Comparison of ENCODE assay signal across 9 cellular contexts in genomic region chr15:66851226-66852063, GRCh38.
A peak's percentile ranks its signal among the peaks of the same experiment; 100 is the strongest.
DNase-seq lines count a peak whose midpoint lies in the region; ATAC-seq, FAIRE-seq and TF ChIP-seq lines count a peak whose summit lies in the region.
"Had no signal": no experiment of that assay in that cellular context is flagged by ENCODE, and none has a peak within 500 bp of the region (broad histone marks: within the 10 kb centered on the region; RNA-seq: fewer than 3 reads in every experiment).

No MANE protein-coding gene starts in this region.

- H3K36me3 Mint-ChIP-seq in Calu3 (ENCODE audit: insufficient read depth, unreplicated experiment) (peaks cover 3% of the 10 kb centered on the region), activated B cell treated with CpG ODN at 0.5 μM for 24 hours (ENCODE audit: low read depth) (no peaks in the 10 kb centered on the region)

- H3K4me3 ChIP-seq in bronchial epithelial cell (ENCODE audit: low read depth, low read length), result no peak overlapping the region

- BruUV-seq in Calu3 (replicated peaks; lab: Mats Ljungman, UMichigan), result no TSS peak

- no peaks in the 10 kb centered on the region for H3K9me3 Mint-ChIP-seq in Calu3 (ENCODE audit: low read depth, unreplicated experiment)
- no peaks in the 10 kb centered on the region for H3K9me3 Mint-ChIP-seq in activated B cell treated with CpG ODN at 0.5 μM for 24 hours

- CTCF ChIA-PET in Calu3 (lab: Charles Lee), result interaction anchor here (0.5 to 4.4 kb wide), 24 partner anchors 9 to 298 kb away, joined by 3 to 38 read pairs (median 6); partner anchors contain the start of gene SMAD6
- CTCF ChIA-PET in HEK293T (lab: Yijun Ruan, JAX), result interaction anchor here (0.6 to 3.7 kb wide), 60 partner anchors 9 to 515 kb away, joined by 3 to 28 read pairs (median 4); no protein-coding TSS in a partner anchor
- CTCF ChIA-PET in activated B cell treated with CpG ODN at 0.5 μM for 24 hours (lab: Charles Lee), result interaction anchor here (0.5 to 3.2 kb wide), 29 partner anchors 8 to 453 kb away, joined by 3 to 53 read pairs (median 4); no protein-coding TSS in a partner anchor

- intact Hi-C loops in Calu3 (cut with micrococcal nuclease; ENCODE audit: unreplicated experiment) (loop anchor here (5.0 kb wide), 3 partner anchors 79 to 234 kb away; no protein-coding TSS in a partner anchor), activated B cell treated with CpG ODN at 0.5 μM for 24 hours (cut with micrococcal nuclease) (loop anchor here (1.0 to 2.0 kb wide), 6 partner anchors 13 to 248 kb away; no protein-coding TSS in a partner anchor)

- no peak overlapping the region for H3K27ac Mint-ChIP-seq in Calu3 (ENCODE audit: unreplicated experiment)
- no peak overlapping the region for H3K27ac Mint-ChIP-seq in activated B cell treated with CpG ODN at 0.5 μM for 24 hours

- no peaks in the 10 kb centered on the region for H3K36me3 ChIP-seq in bronchial epithelial cell (ENCODE audit: control insufficient read depth, insufficient read depth, low read length)

- ATAC-seq in activated B cell treated with CpG ODN at 0.5 μM for 24 hours (ENCODE audit: low read depth) (peak; percentile 99), GM19452 (IDR thresholded peaks at IDR 0.05; ENCODE audit: unreplicated experiment) (no peak)

- peaks cover 2% of the 10 kb centered on the region for H3K27me3 ChIP-seq in bronchial epithelial cell (ENCODE audit: control insufficient read depth, insufficient read depth, low read length)

- H3K4me1 Mint-ChIP-seq in Calu3 (ENCODE audit: low read depth, unreplicated experiment) (peaks cover 17% of the 10 kb centered on the region), activated B cell treated with CpG ODN at 0.5 μM for 24 hours (peaks cover 13% of the 10 kb centered on the region)

- H3K4me3 Mint-ChIP-seq in Calu3 (ENCODE audit: low read depth, unreplicated experiment), result no peak overlapping the region
- peak overlapping the region; percentile 38 for H3K4me3 Mint-ChIP-seq in activated B cell treated with CpG ODN at 0.5 μM for 24 hours

- POLR2A ChIA-PET in HEK293T (lab: Yijun Ruan, JAX), result interaction anchor here (0.6 to 4.0 kb wide), 16 partner anchors 8 to 465 kb away, joined by 3 to 31 read pairs (median 4); partner anchors contain the start of genes MAP2K1, SMAD6 and SNAPC5
- POLR2A ChIA-PET in activated B cell treated with CpG ODN at 0.5 μM for 24 hours (lab: Charles Lee), result interaction anchor here (0.6 to 1.1 kb wide), 2 partner anchors 10 to 165 kb away, joined by 3 to 4 read pairs; no protein-coding TSS in a partner anchor

- TF ChIP-seq CTCF in Calu3 (IDR thresholded peaks at IDR 0.05; ENCODE audit: unreplicated experiment) (peak; percentile 89), activated B cell treated with CpG ODN at 0.5 μM for 24 hours (IDR thresholded peaks at IDR 0.05) (peak; percentile 55), bronchial epithelial cell (IDR thresholded peaks at IDR 0.05; ENCODE audit: insufficient read depth, low read length, severe bottlenecking) (peak; percentile 97)

- FAIRE-seq in bronchial epithelial cell (lab: Jason Lieb, UNC), result no peak
- FAIRE-seq: colon had no signal

- H3K27me3 Mint-ChIP-seq in Calu3 (ENCODE audit: unreplicated experiment) (peaks cover 8% of the 10 kb centered on the region), activated B cell treated with CpG ODN at 0.5 μM for 24 hours (peaks cover 13% of the 10 kb centered on the region)

- DNase-seq in Calu3 (peak; percentile 92), HEK293T (ENCODE audit: extremely low spot score) (peak; percentile 92), NCI-H2227 treated with DMSO at 0.1 percent for 48 hours (lab: John Stamatoyannopoulos, UW) (peak; percentile 44), activated B cell treated with CpG ODN at 0.5 μM for 24 hours (peak; percentile 70), bronchial epithelial cell (ENCODE audit: low read depth) (no peak), kidney tubule cell (ENCODE audit: low spot score) (peak; percentile 82)
- DNase-seq in stimulated activated CD4-positive, alpha-beta T cell treated with anti-CD3 and anti-CD28 coated beads, Interleukin-1b, Interleukin-23, amount 100 ng/mL, for 1 hour (ENCODE audit: low read depth in 2 of 2), result peak; percentile 30 to 65

TF ChIP-seq in HEK293T, 16 proteins besides CTCF, POLR2A, EP300 and RAD21:
- no peak for TF ChIP-seq SP1 (IDR thresholded peaks at IDR 0.05)
- TF ChIP-seq SUZ12 (IDR thresholded peaks at IDR 0.05), result no peak
- no peak for TF ChIP-seq FOXA1 (IDR thresholded peaks at IDR 0.05)
- peak; percentile 87 for TF ChIP-seq PKNOX1 (IDR thresholded peaks at IDR 0.05)
- TF ChIP-seq FOXK2 (IDR thresholded peaks at IDR 0.05), result no peak
- TF ChIP-seq HDGF (IDR thresholded peaks at IDR 0.05; ENCODE audit: borderline replicate concordance), result no peak
- no peak for TF ChIP-seq FOXM1 (IDR thresholded peaks at IDR 0.05; ENCODE audit: borderline replicate concordance)
- no peak for TF ChIP-seq ZNF384 (IDR thresholded peaks at IDR 0.05)
- TF ChIP-seq ELF4 (IDR thresholded peaks at IDR 0.05), result no peak
- TF ChIP-seq CTBP1 (IDR thresholded peaks at IDR 0.05; ENCODE audit: borderline replicate concordance), result peak; percentile 22; the same call in 1 of the 2 replicates
- TF ChIP-seq L3MBTL2 (conservative IDR thresholded peaks at IDR 0.05), result 0 out of 2 replicates have a peak, but pooled peaks have one; percentile 16
- no peak for TF ChIP-seq TARDBP (IDR thresholded peaks at IDR 0.05)
